ENCODE assay signal across 8 cellular contexts in genomic region chr1:220044683-220045355, GRCh38. TPM values are rescaled to one million over a fixed set of nuclear protein-coding genes. Genes with fewer than 3 reads are reported as not detected.
A peak's percentile ranks its signal among the peaks of the same experiment; 100 is the strongest.
DNase-seq lines count a peak whose midpoint lies in the region; ATAC-seq, FAIRE-seq and TF ChIP-seq lines count a peak whose summit lies in the region.

No MANE protein-coding gene starts in this region.

- peak overlapping the region; percentile 92 for H3K4me3 Mint-ChIP-seq in astrocyte (ENCODE audit: unreplicated experiment)

- peaks cover 55% of the 10 kb centered on the region for H3K79me2 ChIP-seq in astrocyte (ENCODE audit: insufficient read depth, low read length)

- H3K4me1 ChIP-seq in astrocyte (ENCODE audit: insufficient read depth, low read length) (peaks cover 11% of the 10 kb centered on the region), mesenchymal stem cell (ENCODE audit: control insufficient read depth, insufficient read depth, low read depth, low read length) (peaks cover 8% of the 10 kb centered on the region)

- H4K91ac ChIP-seq in mesenchymal stem cell (ENCODE audit: low read length) = no peak overlapping the region

- H3K79me1 ChIP-seq in mesenchymal stem cell (replicated peaks; ENCODE audit: low read length, poor library complexity, severe bottlenecking) = peaks cover 5% of the 10 kb centered on the region

- TF ChIP-seq CTCF in AG10803 (conservative IDR thresholded peaks at IDR 0.05; ENCODE audit: low read length) (no peak), HL-60 (IDR thresholded peaks at IDR 0.05; ENCODE audit: insufficient read depth, low read length) (no peak), astrocyte (IDR thresholded peaks at IDR 0.05; ENCODE audit: insufficient read depth, low read depth, low read length) (no peak)

- no peak overlapping the region for H2BK15ac ChIP-seq in mesenchymal stem cell (ENCODE audit: low read depth, poor library complexity, severe bottlenecking)

- no peaks in the 10 kb centered on the region for H3K27me3 Mint-ChIP-seq in astrocyte (ENCODE audit: low read depth, unreplicated experiment)

- no peak overlapping the region for H3K14ac ChIP-seq in mesenchymal stem cell (ENCODE audit: low read length in 2 of 2)

- peaks cover 13% of the 10 kb centered on the region for H4K20me1 ChIP-seq in astrocyte (ENCODE audit: insufficient read depth, low read length)

- no peak overlapping the region for H2BK120ac ChIP-seq in mesenchymal stem cell (ENCODE audit: low read depth, low read length)

- peak overlapping the region; percentile 99 for H3K4me3 ChIP-seq in AG10803 (ENCODE audit: low read length)
- peak overlapping the region; percentile 100 for H3K4me3 ChIP-seq in HL-60 (replicated peaks; ENCODE audit: insufficient read depth, low read length)
- H3K4me3 ChIP-seq in astrocyte (ENCODE audit: insufficient read depth, low read depth, low read length) = peak overlapping the region; percentile 91
- peak overlapping the region in 1 of 2 experiments; percentile 100 for H3K4me3 ChIP-seq in mesenchymal stem cell (ENCODE audit: insufficient read depth in 1 of 2, low read depth in 1 of 2, low read length in 2 of 2)

- peaks cover 6% of the 10 kb centered on the region for H3K4me1 Mint-ChIP-seq in astrocyte (ENCODE audit: low read depth, unreplicated experiment)

- H3K9ac ChIP-seq in astrocyte (ENCODE audit: low read length) (peak overlapping the region; percentile 90), mesenchymal stem cell (ENCODE audit: low read length) (peak overlapping the region; percentile 98)

- H3K9me3 Mint-ChIP-seq in astrocyte (ENCODE audit: unreplicated experiment) = no peaks in the 10 kb centered on the region

- peak overlapping the region in 1 of 2 experiments; percentile 42 for H3K4ac ChIP-seq in mesenchymal stem cell (ENCODE audit: low read depth in 1 of 2, low read length in 2 of 2)

- no peaks in the 10 kb centered on the region for H3K9me3 ChIP-seq in astrocyte (ENCODE audit: insufficient read depth, low read depth, low read length)
- H3K9me3 ChIP-seq in mesenchymal stem cell (ENCODE audit: control insufficient read depth, low read length) = no peaks in the 10 kb centered on the region

- 100% methylated on average over 1 of the region's 4 CpGs for WGBS in mesenchymal stem cell

- H2AFZ ChIP-seq in astrocyte (ENCODE audit: low read depth, low read length) (no peak overlapping the region), mesenchymal stem cell (ENCODE audit: low read depth, low read length) (no peak overlapping the region)

- no peak for ATAC-seq in GM21390 (IDR thresholded peaks at IDR 0.05; ENCODE audit: unreplicated experiment)

- H3K4me2 ChIP-seq in astrocyte (ENCODE audit: low read length) = peak overlapping the region; percentile 91
- peak overlapping the region; percentile 49 for H3K4me2 ChIP-seq in mesenchymal stem cell (ENCODE audit: low read length, poor library complexity, severe bottlenecking)

- peaks cover 8% of the 10 kb centered on the region for H3K36me3 ChIP-seq in astrocyte (ENCODE audit: insufficient read depth, low read length)
- H3K36me3 ChIP-seq in mesenchymal stem cell (ENCODE audit: control insufficient read depth in 1 of 2, insufficient read depth in 2 of 2, low read depth in 1 of 2, low read length in 2 of 2) = peaks cover 4 to 9% of the 10 kb centered on the region in 2 experiments

- H3K27me3 ChIP-seq in HL-60 (ENCODE audit: insufficient read depth, poor library complexity, severe bottlenecking) = no peaks in the 10 kb centered on the region
- no peaks in the 10 kb centered on the region for H3K27me3 ChIP-seq in astrocyte (ENCODE audit: insufficient read depth, low read length)
- no peaks in the 10 kb centered on the region for H3K27me3 ChIP-seq in mesenchymal stem cell (ENCODE audit: control insufficient read depth in 1 of 2, insufficient read depth in 1 of 2, low read length in 2 of 2)

- no peaks in the 10 kb centered on the region for H3K36me3 Mint-ChIP-seq in astrocyte (ENCODE audit: low read depth, unreplicated experiment)

- H2BK5ac ChIP-seq in mesenchymal stem cell (ENCODE audit: low read depth, low read length, poor library complexity, severe bottlenecking) = no peak overlapping the region

- no peak overlapping the region for H3K18ac ChIP-seq in mesenchymal stem cell (ENCODE audit: low read depth in 1 of 2, low read length in 2 of 2)

- no peak overlapping the region for H4K8ac ChIP-seq in mesenchymal stem cell (ENCODE audit: low read length)

- peak overlapping the region; percentile 85 for H3K27ac Mint-ChIP-seq in astrocyte (ENCODE audit: unreplicated experiment)

- H2BK12ac ChIP-seq in mesenchymal stem cell (ENCODE audit: low read length in 2 of 2) = no peak overlapping the region

- DNase-seq in AG10803 (ENCODE audit: low read depth) (peak; percentile 5), HL-60 (ENCODE audit: low read depth in 1 of 2, low spot score in 1 of 2) (peak in 1 of 2 experiments; percentile 56), astrocyte (ENCODE audit: low read depth) (no peak), mesenchymal stem cell (peak; percentile 16), DMS79 treated with DMSO at 0.1 percent for 48 hours (lab: John Stamatoyannopoulos, UW) (no peak), NCI-H2029 treated with DMSO at 0.1 percent for 48 hours (lab: John Stamatoyannopoulos, UW) (no peak)
- DNase-seq in activated effector memory CD4-positive, alpha-beta T cell treated with Interleukin-2 at 50 U/mL for 16 hours = no peak

- H2AK5ac ChIP-seq in mesenchymal stem cell (ENCODE audit: low read length, severe bottlenecking) = no peak overlapping the region

- no peak for FAIRE-seq in astrocyte (lab: Jason Lieb, UNC)

- H3K27ac ChIP-seq in HL-60 (replicated peaks) (peak overlapping the region; percentile 85), astrocyte (ENCODE audit: low read depth, low read length) (no peak overlapping the region), mesenchymal stem cell (ENCODE audit: low read length, poor library complexity, severe bottlenecking) (no peak overlapping the region)

- H3K23ac ChIP-seq in mesenchymal stem cell (ENCODE audit: low read length in 2 of 2) = no peak overlapping the region

RNA-seq across cellular contexts. Expression of gene EPRS1, which starts 1.5 kb away (rescaled TPM):
- 159 and 173 TPM in 2 replicates for total RNA-seq in astrocyte
- polyA plus RNA-seq in mesenchymal stem cell (2013, experiment 1 of 2) = 68.3 TPM
- polyA plus RNA-seq in mesenchymal stem cell (2013, experiment 2 of 2) = 68.8 TPM

RNA-seq across cellular contexts. Expression of gene BPNT1, which starts 44.8 kb away (rescaled TPM):
- 25.7 and 25.9 TPM in 2 replicates for total RNA-seq in astrocyte
- 16.8 TPM for polyA plus RNA-seq in mesenchymal stem cell (2013, experiment 1 of 2)
- 17.3 TPM for polyA plus RNA-seq in mesenchymal stem cell (2013, experiment 2 of 2)

RNA-seq across cellular contexts. Expression of gene IARS2, which starts 49.1 kb away (rescaled TPM):
- 55.1 and 61.7 TPM in 2 replicates for total RNA-seq in astrocyte
- 44.2 TPM for polyA plus RNA-seq in mesenchymal stem cell (2013, experiment 1 of 2)
- polyA plus RNA-seq in mesenchymal stem cell (2013, experiment 2 of 2) = 45.2 TPM

Comparison
In these comparisons a context has a peak if more than half of its experiments do, and no peak if none do; other contexts are left out.
1. DNase-seq: peak in AG10803 (single experiment) and mesenchymal stem cell (single experiment); none in astrocyte (single experiment), DMS79 treated with DMSO at 0.1 percent for 48 hours (single experiment), activated effector memory CD4-positive, alpha-beta T cell treated with Interleukin-2 at 50 U/mL for 16 hours (single experiment) and NCI-H2029 treated with DMSO at 0.1 percent for 48 hours (single experiment).